8 cellular contexts compared by ENCODE assay signal in the genomic region with DNA sequence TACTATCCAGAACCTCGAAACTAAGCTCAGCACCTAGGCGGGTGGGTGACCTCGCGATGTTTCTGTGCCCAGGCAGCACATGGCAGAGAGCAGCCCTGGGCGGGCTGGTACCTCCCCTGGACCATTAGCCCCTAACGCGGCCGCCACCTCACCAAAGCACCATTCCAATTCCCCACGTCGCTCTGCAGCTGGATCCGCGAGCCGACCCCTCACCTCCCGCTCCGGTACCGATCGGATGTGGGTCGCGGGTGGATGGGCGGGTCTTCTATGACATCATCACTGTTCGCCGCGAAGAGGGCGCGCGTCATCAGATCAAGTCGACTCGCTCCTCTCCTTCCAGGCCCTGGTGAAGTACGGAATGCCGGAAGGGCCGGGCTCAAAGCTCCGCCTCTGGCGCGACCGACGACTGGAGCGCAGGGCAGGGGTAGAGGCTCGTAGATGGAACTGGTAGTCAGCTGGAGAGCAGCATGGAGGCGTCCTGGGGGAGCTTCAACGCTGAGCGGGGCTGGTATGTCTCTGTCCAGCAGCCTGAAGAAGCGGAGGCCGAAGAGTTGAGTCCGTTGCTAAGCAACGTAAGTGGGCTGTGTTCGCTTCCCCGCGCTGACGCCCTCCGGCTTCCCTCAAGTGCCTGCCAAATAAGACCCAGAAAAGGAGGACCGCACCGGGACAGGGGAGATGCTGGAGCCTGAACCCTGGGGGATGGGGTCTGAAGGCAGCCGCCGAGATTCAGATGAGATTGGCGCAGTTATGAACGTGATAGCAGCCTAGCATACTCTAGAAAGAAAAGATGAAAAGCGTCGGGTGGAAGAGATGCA. TPM values are rescaled to one million over a fixed set of nuclear protein-coding genes. Genes with fewer than 3 reads are reported as not detected.
DNase-seq lines count a peak whose midpoint lies in the region; ATAC-seq lines count a peak whose summit lies in the region.

A gene (plus strand): TSS at position 435 of the 815 bp plus-strand sequence. CDS start 33 bp downstream, at position 468.
A gene with protein sequence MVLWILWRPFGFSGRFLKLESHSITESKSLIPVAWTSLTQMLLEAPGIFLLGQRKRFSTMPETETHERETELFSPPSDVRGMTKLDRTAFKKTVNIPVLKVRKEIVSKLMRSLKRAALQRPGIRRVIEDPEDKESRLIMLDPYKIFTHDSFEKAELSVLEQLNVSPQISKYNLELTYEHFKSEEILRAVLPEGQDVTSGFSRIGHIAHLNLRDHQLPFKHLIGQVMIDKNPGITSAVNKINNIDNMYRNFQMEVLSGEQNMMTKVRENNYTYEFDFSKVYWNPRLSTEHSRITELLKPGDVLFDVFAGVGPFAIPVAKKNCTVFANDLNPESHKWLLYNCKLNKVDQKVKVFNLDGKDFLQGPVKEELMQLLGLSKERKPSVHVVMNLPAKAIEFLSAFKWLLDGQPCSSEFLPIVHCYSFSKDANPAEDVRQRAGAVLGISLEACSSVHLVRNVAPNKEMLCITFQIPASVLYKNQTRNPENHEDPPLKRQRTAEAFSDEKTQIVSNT (minus strand): TSS at position 269 of the 815 bp plus-strand sequence. CDS start 106 bp downstream, at position 163.

- intact Hi-C loops in left colon (cut with DNase I, micrococcal nuclease): no loop called here

- DNase-seq in C1 segment of cervical spinal cord (lab: John Stamatoyannopoulos, UW) (peak; percentile 70 to 94 (median 89)), NCI-H524 treated with DMSO at 0.1 percent for 48 hours (lab: John Stamatoyannopoulos, UW) (peak; percentile 89), dedifferentiated amniotic fluid mesenchymal stem cell (ENCODE audit: extremely low spot score) (peak; percentile 96), left colon (peak; percentile 93)
- DNase-seq in activated CD4-positive, alpha-beta T cell treated with anti-CD3 and anti-CD28 coated beads for 48 hours: peak; percentile 94
- peak; percentile 79 to 80 for DNase-seq in stimulated activated CD4-positive, alpha-beta T cell treated with anti-CD3 and anti-CD28 coated beads, Interleukin-1b, Interleukin-23, amount 100 ng/mL, for 4 hours (ENCODE audit: low read depth in 2 of 2)

- ATAC-seq in GM19328 (IDR thresholded peaks at IDR 0.05; ENCODE audit: unreplicated experiment): peak; percentile 78
- ATAC-seq in HG03460 (IDR thresholded peaks at IDR 0.05; ENCODE audit: unreplicated experiment): peak; percentile 83
- peak; percentile 99 for ATAC-seq in left colon

RNA-seq across cellular contexts. Expression of the first gene that starts in this region (rescaled TPM):
- 1 to 10 TPM; 6.2 to 9.4 TPM for total RNA-seq in left colon

RNA-seq across cellular contexts. Expression of the second gene that starts in this region (rescaled TPM):
- 1 to 10 TPM; 8.3 to 9.5 TPM for total RNA-seq in left colon

Comparison
In these comparisons a context has a peak if more than half of its experiments do, and no peak if none do; other contexts are left out.
1. Peak in every context shown above with its lines: DNase-seq and ATAC-seq.